Comparison of ENCODE assay signal across 20 cellular contexts in genomic region chr6:37866590-37867507, GRCh38. TPM values are rescaled to one million over a fixed set of nuclear protein-coding genes. Genes with fewer than 3 reads are reported as not detected.
A peak's percentile ranks its signal among the peaks of the same experiment; 100 is the strongest.
DNase-seq lines count a peak whose midpoint lies in the region; ATAC-seq, FAIRE-seq and TF ChIP-seq lines count a peak whose summit lies in the region.
"Had no signal": no experiment of that assay in that cellular context is flagged by ENCODE, and none has a peak within 500 bp of the region (broad histone marks: within the 10 kb centered on the region; RNA-seq: fewer than 3 reads in every experiment).

No MANE protein-coding gene starts in this region.

- RAD21 ChIA-PET in GM12878 (lab: Charles Lee; ENCODE audit: unreplicated experiment), result interaction anchor here (0.6 to 3.0 kb wide), 4 partner anchors 13 to 149 kb away, joined by 3 to 10 read pairs (median 4); no protein-coding TSS in a partner anchor

- H3K4me1 Mint-ChIP-seq in T-helper 2 cell treated with Interferon-gamma antibody and Interleukin-4, amounts not matched to agents 5 μg/mL and 100 μg/mL, for 36 hours (ENCODE audit: low read depth), result peaks cover 30% of the 10 kb centered on the region
- peaks cover 71% of the 10 kb centered on the region for H3K4me1 Mint-ChIP-seq in HFFc6 (ENCODE audit: low read depth)

- peaks cover 12% of the 10 kb centered on the region for H3K36me3 Mint-ChIP-seq in T-helper 2 cell treated with Interferon-gamma antibody and Interleukin-4, amounts not matched to agents 5 μg/mL and 100 μg/mL, for 36 hours (ENCODE audit: low read depth)
- peaks cover 8% of the 10 kb centered on the region for H3K36me3 Mint-ChIP-seq in HFFc6 (ENCODE audit: low read depth)

- POLR2A ChIA-PET in GM12878 (lab: Charles Lee), result interaction anchor here (1.0 to 2.3 kb wide), 2 partner anchors 13 to 16 kb away, joined by 3 to 6 read pairs; no protein-coding TSS in a partner anchor

- peak overlapping the region; percentile 48; the same call in 1 of the 2 replicates for H3K27ac ChIP-seq in GM12878 (ENCODE audit: control insufficient read depth, insufficient read depth)
- peak overlapping the region; percentile 88 for H3K27ac ChIP-seq in osteoblast (ENCODE audit: low read depth, low read length)
- H3K27ac ChIP-seq: colonic mucosa, esophagus muscularis mucosa, KMS-11, left ventricle myocardium inferior had no signal

- DNase-seq in T-helper 2 cell treated with Interferon-gamma antibody and Interleukin-4, amounts not matched to agents 5 μg/mL and 100 μg/mL, for 36 hours (ENCODE audit: low spot score), result peak; percentile 5
- DNase-seq in T-helper 2 cell, result no peak
- peak; percentile 16 for DNase-seq in HFFc6
- DNase-seq in GM12878 (ENCODE audit: low read depth, low spot score), result no peak
- no peak for DNase-seq in osteoblast (ENCODE audit: insufficient read length, low spot score, missing footprints)
- no peak for DNase-seq in NCI-H146 treated with DMSO at 0.1 percent for 48 hours (lab: John Stamatoyannopoulos, UW; ENCODE audit: unreplicated experiment)
- no peak for DNase-seq in posterior cingulate gyrus
- no peak for DNase-seq in NCI-H510A (lab: John Stamatoyannopoulos, UW)
- DNase-seq: activated naive CD4-positive, alpha-beta T cell; colonic mucosa; left ventricle myocardium inferior; NCI-H1436 treated with DMSO at 0.1 percent for 48 hours; NCI-H446 treated with DMSO at 0.1 percent for 48 hours; right cardiac atrium; stimulated activated CD4-positive, alpha-beta T cell treated with anti-CD3 and anti-CD28 coated beads, Interleukin-4, amount 100 ng/mL, for 1 hour had no signal

- peak; percentile 23 for FAIRE-seq in GM12878 (lab: Jason Lieb, UNC)
- FAIRE-seq: A204.1 had no signal

- WGBS in GM12878 (ENCODE audit: insufficient coverage, insufficient replicate concordance, low lambda C conversion rate, missing lambda C conversion rate), result 71% methylated on average over 6 of the region's 6 CpGs

- TF ChIP-seq RAD21 in GM12878 (IDR thresholded peaks at IDR 0.05; ENCODE audit: insufficient read depth, low read depth, low read length), result no peak

- H3K27me3 ChIP-seq in GM12878 (replicated peaks in 1 of 2; ENCODE audit: control insufficient read depth in 2 of 2, insufficient read depth in 2 of 2, low read length in 1 of 2) (no peaks in the 10 kb centered on the region), osteoblast (ENCODE audit: insufficient read depth, low read length) (no peaks in the 10 kb centered on the region)
- H3K27me3 ChIP-seq: colonic mucosa, esophagus muscularis mucosa had no signal

- no peak for TF ChIP-seq EP300 in GM12878 (IDR thresholded peaks at IDR 0.05; ENCODE audit: borderline replicate concordance in 1 of 2, control insufficient read depth in 1 of 2, low read depth in 2 of 2, low read length in 2 of 2)

- intact Hi-C loops in GM12878 (cut with micrococcal nuclease; ENCODE audit: unreplicated experiment), result loop anchor here (5.0 to 10.0 kb wide), 3 partner anchors 45 to 162 kb away; no protein-coding TSS in a partner anchor
- intact Hi-C loops in posterior cingulate gyrus (cut with DNase I), result no loop called here

- in situ Hi-C loops in GM12878 (cut with MboI), result no loop called here

- no peak overlapping the region for H3K4me3 ChIP-seq in GM12878
- H3K4me3 ChIP-seq in osteoblast (ENCODE audit: insufficient read depth, low read length), result no peak overlapping the region
- H3K4me3 ChIP-seq: colonic mucosa, esophagus muscularis mucosa, left ventricle myocardium inferior had no signal

- no peak overlapping the region for H3K27ac Mint-ChIP-seq in T-helper 2 cell treated with Interferon-gamma antibody and Interleukin-4, amounts not matched to agents 5 μg/mL and 100 μg/mL, for 36 hours
- H3K27ac Mint-ChIP-seq in HFFc6, result peak overlapping the region; percentile 30

- H3K4me3 Mint-ChIP-seq in T-helper 2 cell treated with Interferon-gamma antibody and Interleukin-4, amounts not matched to agents 5 μg/mL and 100 μg/mL, for 36 hours, result no peak overlapping the region
- no peak overlapping the region for H3K4me3 Mint-ChIP-seq in HFFc6
- H3K4me3 Mint-ChIP-seq: nephron had no signal

- H2AFZ ChIP-seq in GM12878 (ENCODE audit: control insufficient read depth, low read depth, low read length) (no peak overlapping the region), osteoblast (ENCODE audit: low read length) (no peak overlapping the region)

- H3K27me3 Mint-ChIP-seq in T-helper 2 cell treated with Interferon-gamma antibody and Interleukin-4, amounts not matched to agents 5 μg/mL and 100 μg/mL, for 36 hours (ENCODE audit: low read depth), result no peaks in the 10 kb centered on the region
- H3K27me3 Mint-ChIP-seq in HFFc6 (ENCODE audit: insufficient read depth), result no peaks in the 10 kb centered on the region

- TF ChIP-seq CTCF in HFFc6 (IDR thresholded peaks at IDR 0.05) (no peak), GM12878 (IDR thresholded peaks at IDR 0.05 in 2 of 3, conservative IDR thresholded peaks at IDR 0.05 in 1 of 3; ENCODE audit: control insufficient read depth in 2 of 3, extremely low read depth in 1 of 3, insufficient read depth in 1 of 3, low read depth in 3 of 3, low read length in 3 of 3) (no peak), osteoblast (IDR thresholded peaks at IDR 0.05; ENCODE audit: extremely low read depth, low read depth, low read length) (no peak)

- H3K79me2 ChIP-seq in GM12878 (ENCODE audit: control insufficient read depth, insufficient read depth, low read length) (peaks cover 83% of the 10 kb centered on the region), osteoblast (ENCODE audit: insufficient read depth, low read length) (peaks cover 95% of the 10 kb centered on the region)

- H3K4me1 ChIP-seq in GM12878 (ENCODE audit: control insufficient read depth, insufficient read depth, low read length) (peaks cover 28% of the 10 kb centered on the region), osteoblast (ENCODE audit: insufficient read depth, low read length) (peaks cover 52% of the 10 kb centered on the region)
- H3K4me1 ChIP-seq: colonic mucosa had no signal

- no peak overlapping the region for H3K9ac ChIP-seq in GM12878 (ENCODE audit: control insufficient read depth, insufficient read depth, low read length)
- H3K9ac ChIP-seq: KMS-11 had no signal

- no TSS peak for BruUV-seq in GM12878 (replicated peaks; lab: Mats Ljungman, UMichigan)

- TF ChIP-seq POLR2A in GM12878 (IDR thresholded peaks at IDR 0.05; ENCODE audit: low read depth, low read length), result no peak

- H4K20me1 ChIP-seq in GM12878 (ENCODE audit: control insufficient read depth, insufficient read depth) (peaks cover 3% of the 10 kb centered on the region; the same call in 1 of the 2 replicates), osteoblast (ENCODE audit: insufficient read depth, low read length) (peaks cover 92% of the 10 kb centered on the region)

- CTCF ChIA-PET in GM12878 (lab: Yijun Ruan, JAX), result interaction anchor here (1.0 to 3.2 kb wide), 7 partner anchors 14 to 145 kb away, joined by 4 to 9 read pairs (median 5); no protein-coding TSS in a partner anchor

- H3K36me3 ChIP-seq in GM12878 (ENCODE audit: control insufficient read depth in 2 of 2, insufficient read depth in 2 of 2, low read length in 1 of 2) (peaks cover 0 to 5% of the 10 kb centered on the region in 2 experiments; a peak in 1 of 4 replicates), osteoblast (ENCODE audit: insufficient read depth, low read length) (no peaks in the 10 kb centered on the region)
- H3K36me3 ChIP-seq: colonic mucosa, esophagus muscularis mucosa, left ventricle myocardium inferior had no signal

- H3K9me3 ChIP-seq in GM12878 (replicated peaks; ENCODE audit: control insufficient read depth, insufficient read depth, low read length), result peaks cover 2% of the 10 kb centered on the region; the same call in 2 of the 3 replicates
- H3K9me3 ChIP-seq in osteoblast (ENCODE audit: low read depth, low read length), result no peaks in the 10 kb centered on the region
- H3K9me3 ChIP-seq: colonic mucosa, esophagus muscularis mucosa had no signal

- ATAC-seq in GM12878, result peak; percentile 34
- ATAC-seq: Panc1 had no signal

- peak overlapping the region; percentile 69; the same call in 1 of the 2 replicates for H3K4me2 ChIP-seq in GM12878 (ENCODE audit: control insufficient read depth, insufficient read depth)
- peak overlapping the region; percentile 21 for H3K4me2 ChIP-seq in osteoblast (ENCODE audit: insufficient read depth, low read length)
- H3K4me2 ChIP-seq: KMS-11 had no signal

- peaks cover 11% of the 10 kb centered on the region for H3K9me3 Mint-ChIP-seq in T-helper 2 cell treated with Interferon-gamma antibody and Interleukin-4, amounts not matched to agents 5 μg/mL and 100 μg/mL, for 36 hours
- H3K9me3 Mint-ChIP-seq in HFFc6, result no peaks in the 10 kb centered on the region

- SMC1A ChIA-PET in GM12878 (lab: Charles Lee; ENCODE audit: uncharacterized antibody, unreplicated experiment), result interaction anchor here (0.8 to 3.7 kb wide), 15 partner anchors 8 to 619 kb away, joined by 3 to 27 read pairs (median 4); no protein-coding TSS in a partner anchor

TF ChIP-seq in GM12878, 131 proteins besides CTCF, POLR2A, EP300 and RAD21 (continues in another document):
- TF ChIP-seq NFXL1 (IDR thresholded peaks at IDR 0.05; ENCODE audit: borderline replicate concordance), result no peak
- TF ChIP-seq MTA2 (IDR thresholded peaks at IDR 0.05; ENCODE audit: low read depth), result no peak

RNA-seq across cellular contexts. Expression of gene ZFAND3, which starts 47.3 kb away (rescaled TPM):
- total RNA-seq in HFFc6 (2021; fragmentation: NEBNext Ultra II Directional; extraction: Animal tissue kit (Norgen Biotek cat#: 25700)), result 10 to 100 TPM; 75.2 to 93.2 (median 87.0) TPM
- 26.2 and 26.9 TPM in 2 replicates for total RNA-seq in GM12878 (2013; cell fraction: nucleolus; rRNA removed)
- total RNA-seq in GM12878 (2014; rRNA removed) (8.2 and 10.7 TPM in 2 replicates), GM12878 (2014; rRNA removed; fragmentation: Illumina TruSeq; extraction: Trizol) (18.2 and 19.1 TPM in 2 replicates), GM12878 (2021) (34.4 and 38.0 TPM in 2 replicates), osteoblast (26.5 and 27.1 TPM in 2 replicates)
- 25.3 TPM for polyA plus RNA-seq in GM12878 (2011; ENCODE audit: low read depth)
- polyA plus RNA-seq in GM12878 (2011; rRNA removed) (16.0 and 17.0 TPM in 2 replicates), GM12878 (2014; fragmentation: Illumina TruSeq; extraction: Trizol) (29.1 and 34.3 TPM in 2 replicates), GM12878 (2014; fragmentation: Nextera tagmentation; extraction: Ambion mirVana) (1 to 10 TPM in 1 of 2 experiments, under 1 TPM in 1; 0.90 to 1.8 TPM), GM12878 (2014; rRNA removed) (16.9 and 17.2 TPM in 2 replicates), GM12878 (2016; fragmentation: Nextera tagmentation; extraction: Ambion mirVana) (10 to 100 TPM in 1 of 2 experiments, 1 to 10 TPM in 1; 5.3 to 15.7 TPM)
- polyA plus RNA-seq in GM12878 (2011; cell fraction: cytosol; rRNA removed), result 9.5 and 13.2 TPM in 2 replicates
- 7.8 and 10.9 TPM in 2 replicates for polyA plus RNA-seq in GM12878 (2011; cell fraction: nucleus; rRNA removed)
- 50.6 and 56.3 TPM in 2 replicates for polyA plus RNA-seq in GM12878 (2012)
- 10.6 and 11.9 TPM in 2 replicates for polyA minus RNA-seq in GM12878 (2011; rRNA and poly(A)+ RNA removed)
- 13.6 and 16.2 TPM in 2 replicates for polyA minus RNA-seq in GM12878 (2011; cell fraction: cytosol; rRNA and poly(A)+ RNA removed)
- 10.0 and 25.9 TPM in 2 replicates for polyA minus RNA-seq in GM12878 (2011; cell fraction: nucleus; rRNA and poly(A)+ RNA removed)

Comparison
In these comparisons a context has a peak if more than half of its experiments do, and no peak if none do; other contexts are left out.
1. DNase-seq: peak in T-helper 2 cell treated with Interferon-gamma antibody and Interleukin-4, amounts not matched to agents 5 μg/mL and 100 μg/mL, for 36 hours (single experiment) and HFFc6 (single experiment); none in T-helper 2 cell (0 of 5), GM12878 (single experiment), osteoblast (single experiment), NCI-H146 treated with DMSO at 0.1 percent for 48 hours (single experiment), posterior cingulate gyrus (0 of 10) and NCI-H510A (single experiment).